8 cellular contexts compared by ENCODE assay signal in the genomic region with DNA sequence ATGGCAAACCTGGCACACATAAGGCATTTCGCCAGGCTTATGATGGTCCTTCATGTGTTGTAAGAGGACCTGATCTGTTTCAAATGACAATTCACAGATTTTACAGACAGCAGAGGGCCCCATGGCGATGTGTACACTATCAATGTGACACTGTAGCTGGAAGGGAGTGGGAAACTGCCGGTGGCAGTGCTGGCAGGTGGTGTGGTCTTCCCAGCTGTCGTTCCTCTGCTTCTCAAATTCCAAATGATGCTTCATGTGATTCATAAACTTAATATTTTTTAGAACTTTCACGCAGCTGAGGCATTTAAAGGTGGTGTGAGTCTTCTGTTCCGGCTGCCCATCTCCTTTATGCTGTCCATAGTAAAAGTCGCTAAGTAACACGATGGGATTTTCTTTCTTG. TPM values are rescaled to one million over a fixed set of nuclear protein-coding genes. Genes with fewer than 3 reads are reported as not detected.
"Had no signal": no experiment of that assay in that cellular context is flagged by ENCODE, and none has a peak within 500 bp of the region (broad histone marks: within the 10 kb centered on the region; RNA-seq: fewer than 3 reads in every experiment).

No MANE protein-coding gene starts in this region.

RNA-seq across cellular contexts. Expression of gene ZNF280A, which starts 5.6 kb away (rescaled TPM):
- total RNA-seq: activated CD8-positive, alpha-beta T cell treated with anti-CD3 and anti-CD28 coated beads for 36 hours; activated naive CD8-positive, alpha-beta T cell treated with anti-CD3 and anti-CD28 coated beads for 36 hours; activated T-cell treated with anti-CD3 and anti-CD28 coated beads, Interleukin-2, amount 50 U/mL, for 72 hours; activated T-helper 2 cell treated with anti-CD3 and anti-CD28 coated beads, Interferon-gamma antibody, Interleukin-2, Interleukin-4, amounts not matched to agents 10 μg/mL and 5 μg/mL and 100 μg/mL, durations not matched to agents 14 hours and 24 hours and 36 hours; cardiac septum; Peyer's patch; Right ventricle myocardium superior had no signal
- polyA plus RNA-seq: adipose tissue had no signal

RNA-seq across cellular contexts. Expression of gene PRAME, which starts 44.6 kb away (rescaled TPM):
- total RNA-seq: activated CD8-positive, alpha-beta T cell treated with anti-CD3 and anti-CD28 coated beads for 36 hours; activated naive CD8-positive, alpha-beta T cell treated with anti-CD3 and anti-CD28 coated beads for 36 hours; activated T-helper 2 cell treated with anti-CD3 and anti-CD28 coated beads, Interferon-gamma antibody, Interleukin-2, Interleukin-4, amounts not matched to agents 10 μg/mL and 5 μg/mL and 100 μg/mL, durations not matched to agents 14 hours and 24 hours and 36 hours; Peyer's patch; Right ventricle myocardium superior had no signal
